ENCODE assay signal across 8 cellular contexts in the genomic region with DNA sequence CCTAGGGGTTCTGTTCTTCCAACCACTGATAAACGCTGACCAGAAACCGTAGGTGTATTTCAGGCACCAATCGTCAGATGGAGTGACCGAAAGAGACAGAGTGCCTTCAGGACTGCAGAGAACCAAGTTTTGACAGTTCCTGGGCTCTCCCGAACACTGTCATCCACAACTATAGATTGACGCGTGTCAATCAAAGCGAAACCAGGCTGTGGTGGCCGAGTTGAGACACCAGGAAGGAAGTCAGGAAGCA. TPM values are rescaled to one million over a fixed set of nuclear protein-coding genes. Genes with fewer than 3 reads are reported as not detected.
DNase-seq lines count a peak whose midpoint lies in the region; ATAC-seq and TF ChIP-seq lines count a peak whose summit lies in the region.

No MANE protein-coding gene starts in this region.

- H4K5ac ChIP-seq in IMR-90 (ENCODE audit: low read depth, low read length): peak overlapping the region; percentile 6

- peaks cover 0 to 6% of the 10 kb centered on the region in 2 experiments; a peak in 1 of 4 replicates for H3K79me1 ChIP-seq in IMR-90 (ENCODE audit: low read depth in 1 of 2, low read length in 2 of 2)

- in situ Hi-C loops in IMR-90 (cut with MboI; ENCODE audit: low sequenced_read_pairs): loop anchor here (5.0 kb wide), 1 partner anchor 100 kb away; the partner anchor contains the start of gene HES7

- peaks cover 13% of the 10 kb centered on the region for H3K4me1 Mint-ChIP-seq in MCF 10A (ENCODE audit: insufficient read depth, unreplicated experiment)

- H3K36me3 Mint-ChIP-seq in MCF 10A (ENCODE audit: insufficient read depth, unreplicated experiment): peaks cover 52% of the 10 kb centered on the region

- H3K4me2 ChIP-seq in IMR-90 (ENCODE audit: low read depth, low read length): peak overlapping the region; percentile 87

- no peak overlapping the region for H2BK15ac ChIP-seq in IMR-90 (ENCODE audit: low read depth, low read length)

- H3K9me3 Mint-ChIP-seq in MCF 10A (ENCODE audit: unreplicated experiment): no peaks in the 10 kb centered on the region

- TF ChIP-seq POLR2A in IMR-90 (IDR thresholded peaks at IDR 0.05; ENCODE audit: low read depth, low read length): no peak

- H3K27me3 Mint-ChIP-seq in MCF 10A (ENCODE audit: insufficient read depth, unreplicated experiment): no peaks in the 10 kb centered on the region

- peak overlapping the region; percentile 63 for H2AFZ ChIP-seq in IMR-90 (replicated peaks; ENCODE audit: low read length, poor library complexity)

- H4K91ac ChIP-seq in IMR-90 (ENCODE audit: insufficient read depth, low read depth, low read length): no peak overlapping the region

- H3K18ac ChIP-seq in IMR-90 (ENCODE audit: low read depth, low read length): peak overlapping the region; percentile 18; the same call in 1 of the 2 replicates

- peak overlapping the region; percentile 64; the same call in 1 of the 2 replicates for H2AK5ac ChIP-seq in IMR-90 (ENCODE audit: low read depth, low read length)

- H4K8ac ChIP-seq in IMR-90 (ENCODE audit: low read depth in 2 of 2, low read length in 2 of 2): peak overlapping the region in 1 of 2 experiments; percentile 57; a peak in 1 of 4 replicates

- ATAC-seq in GM19467 (IDR thresholded peaks at IDR 0.05; ENCODE audit: unreplicated experiment) (peak; percentile 30), IMR-90 (ENCODE audit: low read depth) (no peak)

- no peak overlapping the region for H2BK120ac ChIP-seq in IMR-90 (ENCODE audit: low read depth, low read length)

- H3K27me3 ChIP-seq in IMR-90 (ENCODE audit: control insufficient read depth, insufficient read depth, low read length) (no peaks in the 10 kb centered on the region), mucosa of stomach (ENCODE audit: control insufficient read depth, insufficient read depth, low read length) (no peaks in the 10 kb centered on the region)

- H3K27ac Mint-ChIP-seq in MCF 10A (ENCODE audit: low read depth, unreplicated experiment): peak overlapping the region; percentile 97

- CTCF ChIA-PET in IMR-90 (lab: Yijun Ruan, JAX) (interaction anchor here (1.0 to 1.4 kb wide), 4 partner anchors 36 to 162 kb away, joined by 3 to 4 read pairs (median 4); no protein-coding TSS in a partner anchor), MCF 10A (lab: Yijun Ruan, JAX) (interaction anchor here (0.9 to 5.1 kb wide), 7 partner anchors 12 to 165 kb away, joined by 3 to 42 read pairs (median 4); partner anchors contain the start of genes AURKB, BORCS6, HES7 and PFAS)

- intact Hi-C loops in IMR-90 (cut with micrococcal nuclease): loop anchor here (1.0 to 5.0 kb wide), 6 partner anchors 26 to 160 kb away; partner anchors contain the start of gene CTC1
- intact Hi-C loops in MCF 10A (cut with micrococcal nuclease): loop anchor here (1.0 to 5.0 kb wide), 2 partner anchors 102 to 160 kb away; partner anchors contain the start of gene RPL26

- peak overlapping the region; percentile 93 for H3K4me3 Mint-ChIP-seq in MCF 10A (ENCODE audit: unreplicated experiment)

- H2AK9ac ChIP-seq in IMR-90 (replicated peaks; ENCODE audit: low read depth, low read length, poor library complexity): peak overlapping the region; percentile 86

- POLR2A ChIA-PET in IMR-90 (lab: Charles Lee; ENCODE audit: unreplicated experiment): interaction anchor here (0.7 to 1.2 kb wide), 3 partner anchors 12 to 49 kb away, joined by 3 read pairs; partner anchors contain the start of gene AURKB
- POLR2A ChIA-PET in MCF 10A (lab: Yijun Ruan, JAX): interaction anchor here (0.8 to 13.2 kb wide), 24 partner anchors 8 to 365 kb away, joined by 3 to 352 read pairs (median 10); partner anchors contain the start of genes ALOXE3, AURKB, BORCS6 and CTC1

- DNase-seq in CD1c-positive myeloid dendritic cell (ENCODE audit: extremely low spot score) (peak; percentile 90), IMR-90 (no peak), MCF 10A (ENCODE audit: unreplicated experiment) (no peak), NCI-H774 (lab: John Stamatoyannopoulos, UW) (no peak), NCI-H2196 treated with DMSO at 0.1 percent for 48 hours (lab: John Stamatoyannopoulos, UW; ENCODE audit: unreplicated experiment) (no peak)
- DNase-seq in stimulated activated CD4-positive, alpha-beta T cell treated with anti-CD3 and anti-CD28 coated beads, Interleukin-2, amount 100 ng/mL, for 24 hours: no peak

- peaks cover 9% of the 10 kb centered on the region for H3K4me1 ChIP-seq in IMR-90 (ENCODE audit: control insufficient read depth, insufficient read depth, low read length)
- peaks cover 9% of the 10 kb centered on the region for H3K4me1 ChIP-seq in mucosa of stomach (ENCODE audit: control insufficient read depth, insufficient read depth, low read length)

- BruUV-seq in IMR-90 (replicated peaks; lab: Mats Ljungman, UMichigan) (no TSS peak), MCF 10A (replicated peaks; lab: Mats Ljungman, UMichigan) (no TSS peak)

- dilution Hi-C loops in IMR-90 (cut with HindIII; ENCODE audit: low sequenced_read_pairs, unreplicated experiment): no loop called here

- TF ChIP-seq CTCF in IMR-90 (conservative IDR thresholded peaks at IDR 0.05; ENCODE audit: low read depth, low read length): no peak
- no peak for TF ChIP-seq CTCF in MCF 10A (IDR thresholded peaks at IDR 0.05; ENCODE audit: unreplicated experiment)

- H2BK5ac ChIP-seq in IMR-90 (ENCODE audit: low read depth, low read length, poor library complexity, severe bottlenecking): peak overlapping the region; percentile 67

- peaks cover 13% of the 10 kb centered on the region for H3K9me1 ChIP-seq in IMR-90 (ENCODE audit: insufficient read depth, low read length)

- H3K56ac ChIP-seq in IMR-90 (ENCODE audit: extremely low read depth, insufficient read depth, low read length): peak overlapping the region; percentile 56

- H3K4ac ChIP-seq in IMR-90 (ENCODE audit: low read depth, low read length): peak overlapping the region; percentile 72

- H4K20me1 ChIP-seq in IMR-90 (ENCODE audit: insufficient read depth, low read length): peaks cover 23% of the 10 kb centered on the region

- H3K9me3 ChIP-seq in IMR-90 (ENCODE audit: control insufficient read depth, insufficient read depth, low read length) (no peaks in the 10 kb centered on the region), mucosa of stomach (ENCODE audit: control insufficient read depth, low read length) (no peaks in the 10 kb centered on the region)

- peak overlapping the region; percentile 85 for H3K27ac ChIP-seq in IMR-90 (ENCODE audit: insufficient read depth, low read length)

- H3K14ac ChIP-seq in IMR-90 (replicated peaks; ENCODE audit: low read depth, low read length): peak overlapping the region; percentile 63

- H3K4me3 ChIP-seq in IMR-90 (ENCODE audit: insufficient read depth, low read depth, low read length): peak overlapping the region; percentile 62
- H3K4me3 ChIP-seq in mucosa of stomach (ENCODE audit: low read length): peak overlapping the region; percentile 85

- H3K36me3 ChIP-seq in IMR-90 (ENCODE audit: control insufficient read depth, insufficient read depth, low read length): no peaks in the 10 kb centered on the region
- no peaks in the 10 kb centered on the region for H3K36me3 ChIP-seq in mucosa of stomach (ENCODE audit: control insufficient read depth, insufficient read depth, low read length)

- WGBS in IMR-90 (ENCODE audit: extremely low coverage in 2 of 2, insufficient read length in 1 of 2), 2 experiments: 0% methylated on average over 4 of the region's 9 CpGs; no CpG with 5 or more reads in 1 of the 2 experiments

- H3K9ac ChIP-seq in IMR-90 (ENCODE audit: low read depth, low read length): peak overlapping the region; percentile 53
- H3K9ac ChIP-seq in mucosa of stomach (ENCODE audit: low read length): peak overlapping the region; percentile 91

- no peak overlapping the region for H2BK20ac ChIP-seq in IMR-90 (ENCODE audit: low read depth, low read length)

- no peak for TF ChIP-seq RAD21 in IMR-90 (IDR thresholded peaks at IDR 0.05; ENCODE audit: low read length)

- H3K23ac ChIP-seq in IMR-90 (ENCODE audit: low read depth, low read length): peak overlapping the region; percentile 83; the same call in 1 of the 2 replicates

TF ChIP-seq in IMR-90, 13 proteins besides CTCF, POLR2A, EP300 and RAD21:
- TF ChIP-seq RFX5 (IDR thresholded peaks at IDR 0.05; ENCODE audit: low read depth, low read length) (no peak), NFE2L2 (IDR thresholded peaks at IDR 0.05; ENCODE audit: low read depth, low read length) (no peak), BHLHE40 (IDR thresholded peaks at IDR 0.05; ENCODE audit: low read depth, low read length) (no peak), CEBPB (IDR thresholded peaks at IDR 0.05; ENCODE audit: low read depth, low read length) (no peak), MXI1 (IDR thresholded peaks at IDR 0.05; ENCODE audit: borderline replicate concordance, low read depth, low read length) (no peak), MAZ (IDR thresholded peaks at IDR 0.05; ENCODE audit: borderline replicate concordance, low read depth, low read length) (no peak), SMC3 (IDR thresholded peaks at IDR 0.05; ENCODE audit: low read depth, low read length) (no peak)

RNA-seq across cellular contexts. Expression of gene AURKB, which starts 11.9 kb away (rescaled TPM):
- total RNA-seq in IMR-90 (2012; rRNA removed) (38.9 and 45.9 TPM in 2 replicates), MCF 10A (2022) (11.7 and 33.6 TPM in 2 replicates)
- 55.0 and 62.0 TPM in 2 replicates for polyA plus RNA-seq in IMR-90 (2012; rRNA removed)
- 22.6 and 51.7 TPM in 2 replicates for polyA plus RNA-seq in IMR-90 (2012; cell fraction: cytosol; rRNA removed)
- 150 and 182 TPM in 2 replicates for polyA plus RNA-seq in IMR-90 (2012; cell fraction: nucleus; rRNA removed; ENCODE audit: low replicate concordance)

RNA-seq across cellular contexts. Expression of gene CTC1, which starts 25.6 kb away (rescaled TPM):
- total RNA-seq in IMR-90 (2012; rRNA removed) (1.1 and 1.8 TPM in 2 replicates), MCF 10A (2022) (30.5 and 33.1 TPM in 2 replicates)
- 6.1 and 9.0 TPM in 2 replicates for polyA plus RNA-seq in IMR-90 (2012; rRNA removed)
- polyA plus RNA-seq in IMR-90 (2012; cell fraction: cytosol; rRNA removed): 1.7 and 4.9 TPM in 2 replicates
- 28.6 and 51.3 TPM in 2 replicates for polyA plus RNA-seq in IMR-90 (2012; cell fraction: nucleus; rRNA removed; ENCODE audit: low replicate concordance)

RNA-seq across cellular contexts. Expression of gene PFAS, which starts 26.8 kb away (rescaled TPM):
- total RNA-seq in IMR-90 (2012; rRNA removed) (22.2 and 26.2 TPM in 2 replicates), MCF 10A (2022) (54.4 and 66.2 TPM in 2 replicates)
- 20.5 and 20.7 TPM in 2 replicates for polyA plus RNA-seq in IMR-90 (2012; rRNA removed)
- polyA plus RNA-seq in IMR-90 (2012; cell fraction: cytosol; rRNA removed): 10.2 and 12.6 TPM in 2 replicates
- 74.8 and 108 TPM in 2 replicates for polyA plus RNA-seq in IMR-90 (2012; cell fraction: nucleus; rRNA removed; ENCODE audit: low replicate concordance)

RNA-seq across cellular contexts. Expression of gene BORCS6, which starts 32.3 kb away (rescaled TPM):
- total RNA-seq in IMR-90 (2012; rRNA removed) (2.7 and 3.1 TPM in 2 replicates), MCF 10A (2022) (3.9 and 4.4 TPM in 2 replicates)
- polyA plus RNA-seq in IMR-90 (2012; rRNA removed): 3.3 and 4.3 TPM in 2 replicates
- polyA plus RNA-seq in IMR-90 (2012; cell fraction: cytosol; rRNA removed): 3.9 and 4.6 TPM in 2 replicates
- polyA plus RNA-seq in IMR-90 (2012; cell fraction: nucleus; rRNA removed; ENCODE audit: low replicate concordance): 1.6 and 3.0 TPM in 2 replicates

RNA-seq across cellular contexts. Expression of gene TMEM107, which starts 46.1 kb away (rescaled TPM):
- total RNA-seq in IMR-90 (2012; rRNA removed) (14.3 and 60.3 TPM in 2 replicates), MCF 10A (2022) (7.6 and 8.4 TPM in 2 replicates)
- polyA plus RNA-seq in IMR-90 (2012; rRNA removed): 12.9 and 13.4 TPM in 2 replicates
- polyA plus RNA-seq in IMR-90 (2012; cell fraction: cytosol; rRNA removed): 5.7 and 11.7 TPM in 2 replicates
- polyA plus RNA-seq in IMR-90 (2012; cell fraction: nucleus; rRNA removed; ENCODE audit: low replicate concordance): 8.7 and 10.5 TPM in 2 replicates

Comparison
In these comparisons a context has a peak if more than half of its experiments do, and no peak if none do; other contexts are left out.
1. RNA of gene CTC1, which starts 25.6 kb away (total RNA-seq): 30.5 to 33.1 TPM in MCF 10A; 1.1 to 1.8 TPM in IMR-90; every median in the first group is over 10 times any median in the second.